1 cellular context compared by ENCODE assay signal in the genomic region with DNA sequence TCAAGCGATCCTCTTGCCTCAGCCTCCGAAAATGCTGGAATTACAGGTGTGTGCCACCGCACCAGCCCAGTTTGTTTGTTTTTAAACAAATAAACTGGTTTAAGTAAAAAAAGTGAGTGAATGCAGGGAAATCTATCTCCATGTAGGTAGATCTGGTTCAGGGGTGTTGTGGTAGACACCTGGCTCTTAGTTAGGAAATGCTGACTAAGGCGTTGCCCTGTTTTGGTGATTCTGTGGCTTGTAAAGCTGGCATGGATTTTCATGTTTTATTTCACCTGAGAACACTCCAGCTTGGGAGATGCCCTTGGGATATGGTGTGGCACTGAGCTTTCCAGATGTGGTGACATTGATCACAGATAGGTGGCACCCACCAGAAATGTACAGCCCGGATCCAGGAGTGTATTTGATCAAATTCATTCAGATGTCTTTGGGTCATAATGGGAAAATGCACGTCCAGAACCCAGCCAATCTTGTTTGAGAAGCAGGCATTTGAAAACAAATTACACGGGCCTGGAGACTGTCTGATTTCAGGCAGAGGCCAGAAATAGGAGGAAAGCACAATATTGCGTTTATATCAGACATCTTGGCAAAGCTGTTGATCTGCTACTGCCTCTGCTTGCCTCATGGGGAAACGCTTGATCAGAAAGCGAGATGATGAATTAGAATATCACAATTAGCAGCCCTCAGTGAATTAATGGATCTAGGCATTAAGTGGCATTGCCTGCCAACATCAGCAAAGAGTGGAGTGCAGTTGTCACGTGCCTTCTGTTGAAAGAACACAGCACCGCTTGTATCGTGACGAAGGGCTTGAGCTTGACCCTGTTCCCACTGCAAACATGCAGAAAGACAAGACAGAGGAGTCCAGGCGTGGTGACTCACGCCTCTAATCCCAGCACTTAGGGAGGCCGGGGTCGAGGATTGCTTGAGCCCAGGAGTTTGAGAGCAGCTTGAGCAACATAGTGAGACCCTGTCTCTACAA.
TF ChIP-seq lines count a peak whose summit lies in the region.

No MANE protein-coding gene starts in this region.

TF ChIP-seq in HepG2, 621 proteins besides CTCF, POLR2A, EP300 and RAD21 (continued from another document):
- TF ChIP-seq, protein P1, sequence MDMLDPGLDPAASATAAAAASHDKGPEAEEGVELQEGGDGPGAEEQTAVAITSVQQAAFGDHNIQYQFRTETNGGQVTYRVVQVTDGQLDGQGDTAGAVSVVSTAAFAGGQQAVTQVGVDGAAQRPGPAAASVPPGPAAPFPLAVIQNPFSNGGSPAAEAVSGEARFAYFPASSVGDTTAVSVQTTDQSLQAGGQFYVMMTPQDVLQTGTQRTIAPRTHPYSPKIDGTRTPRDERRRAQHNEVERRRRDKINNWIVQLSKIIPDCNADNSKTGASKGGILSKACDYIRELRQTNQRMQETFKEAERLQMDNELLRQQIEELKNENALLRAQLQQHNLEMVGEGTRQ (IDR thresholded peaks at IDR 0.05; ENCODE audit: low read depth, low read length): peak; percentile 78
- TF ChIP-seq, protein P1 (CRISPR knock-in tag; IDR thresholded peaks at IDR 0.05; ENCODE audit: borderline replicate concordance): peak; percentile 63; the same call in 1 of the 2 replicates
- TF ChIP-seq SETDB1 (CRISPR knock-in tag; IDR thresholded peaks at IDR 0.05; ENCODE audit: borderline replicate concordance): no peak
- TF ChIP-seq, protein P2, sequence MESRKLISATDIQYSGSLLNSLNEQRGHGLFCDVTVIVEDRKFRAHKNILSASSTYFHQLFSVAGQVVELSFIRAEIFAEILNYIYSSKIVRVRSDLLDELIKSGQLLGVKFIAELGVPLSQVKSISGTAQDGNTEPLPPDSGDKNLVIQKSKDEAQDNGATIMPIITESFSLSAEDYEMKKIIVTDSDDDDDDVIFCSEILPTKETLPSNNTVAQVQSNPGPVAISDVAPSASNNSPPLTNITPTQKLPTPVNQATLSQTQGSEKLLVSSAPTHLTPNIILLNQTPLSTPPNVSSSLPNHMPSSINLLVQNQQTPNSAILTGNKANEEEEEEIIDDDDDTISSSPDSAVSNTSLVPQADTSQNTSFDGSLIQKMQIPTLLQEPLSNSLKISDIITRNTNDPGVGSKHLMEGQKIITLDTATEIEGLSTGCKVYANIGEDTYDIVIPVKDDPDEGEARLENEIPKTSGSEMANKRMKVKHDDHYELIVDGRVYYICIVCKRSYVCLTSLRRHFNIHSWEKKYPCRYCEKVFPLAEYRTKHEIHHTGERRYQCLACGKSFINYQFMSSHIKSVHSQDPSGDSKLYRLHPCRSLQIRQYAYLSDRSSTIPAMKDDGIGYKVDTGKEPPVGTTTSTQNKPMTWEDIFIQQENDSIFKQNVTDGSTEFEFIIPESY (CRISPR knock-in tag; IDR thresholded peaks at IDR 0.05): no peak
- TF ChIP-seq PCBP2 (optimal IDR thresholded peaks at IDR 0.05; ENCODE audit: low read depth, low read length, poor library complexity, severe bottlenecking): no peak
- TF ChIP-seq MAFF (IDR thresholded peaks at IDR 0.05; ENCODE audit: low read depth, low read length): peak; percentile 72
- no peak for TF ChIP-seq NFYB (CRISPR knock-in tag; IDR thresholded peaks at IDR 0.05)
- no peak for TF ChIP-seq ZNF788 (CRISPR knock-in tag; IDR thresholded peaks at IDR 0.05; ENCODE audit: borderline replicate concordance)
- no peak for TF ChIP-seq FOXA1 (IDR thresholded peaks at IDR 0.05)
- TF ChIP-seq FOXA1 (CRISPR knock-in tag; IDR thresholded peaks at IDR 0.05): peak; percentile 49; the same call in 1 of the 2 replicates
- TF ChIP-seq, protein P3, sequence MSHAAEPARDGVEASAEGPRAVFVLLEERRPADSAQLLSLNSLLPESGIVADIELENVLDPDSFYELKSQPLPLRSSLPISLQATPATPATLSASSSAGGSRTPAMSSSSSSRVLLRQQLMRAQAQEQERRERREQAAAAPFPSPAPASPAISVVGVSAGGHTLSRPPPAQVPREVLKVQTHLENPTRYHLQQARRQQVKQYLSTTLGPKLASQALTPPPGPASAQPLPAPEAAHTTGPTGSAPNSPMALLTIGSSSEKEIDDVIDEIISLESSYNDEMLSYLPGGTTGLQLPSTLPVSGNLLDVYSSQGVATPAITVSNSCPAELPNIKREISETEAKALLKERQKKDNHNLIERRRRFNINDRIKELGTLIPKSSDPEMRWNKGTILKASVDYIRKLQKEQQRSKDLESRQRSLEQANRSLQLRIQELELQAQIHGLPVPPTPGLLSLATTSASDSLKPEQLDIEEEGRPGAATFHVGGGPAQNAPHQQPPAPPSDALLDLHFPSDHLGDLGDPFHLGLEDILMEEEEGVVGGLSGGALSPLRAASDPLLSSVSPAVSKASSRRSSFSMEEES (CRISPR knock-in tag; IDR thresholded peaks at IDR 0.05): peak; percentile 27; the same call in 1 of the 2 replicates
- TF ChIP-seq, protein P4, sequence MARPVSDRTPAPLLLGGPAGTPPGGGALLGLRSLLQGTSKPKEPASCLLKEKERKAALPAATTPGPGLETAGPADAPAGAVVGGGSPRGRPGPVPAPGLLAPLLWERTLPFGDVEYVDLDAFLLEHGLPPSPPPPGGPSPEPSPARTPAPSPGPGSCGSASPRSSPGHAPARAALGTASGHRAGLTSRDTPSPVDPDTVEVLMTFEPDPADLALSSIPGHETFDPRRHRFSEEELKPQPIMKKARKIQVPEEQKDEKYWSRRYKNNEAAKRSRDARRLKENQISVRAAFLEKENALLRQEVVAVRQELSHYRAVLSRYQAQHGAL (CRISPR knock-in tag; IDR thresholded peaks at IDR 0.05; ENCODE audit: not compliant biosample characterization): no peak
- TF ChIP-seq, protein P5, sequence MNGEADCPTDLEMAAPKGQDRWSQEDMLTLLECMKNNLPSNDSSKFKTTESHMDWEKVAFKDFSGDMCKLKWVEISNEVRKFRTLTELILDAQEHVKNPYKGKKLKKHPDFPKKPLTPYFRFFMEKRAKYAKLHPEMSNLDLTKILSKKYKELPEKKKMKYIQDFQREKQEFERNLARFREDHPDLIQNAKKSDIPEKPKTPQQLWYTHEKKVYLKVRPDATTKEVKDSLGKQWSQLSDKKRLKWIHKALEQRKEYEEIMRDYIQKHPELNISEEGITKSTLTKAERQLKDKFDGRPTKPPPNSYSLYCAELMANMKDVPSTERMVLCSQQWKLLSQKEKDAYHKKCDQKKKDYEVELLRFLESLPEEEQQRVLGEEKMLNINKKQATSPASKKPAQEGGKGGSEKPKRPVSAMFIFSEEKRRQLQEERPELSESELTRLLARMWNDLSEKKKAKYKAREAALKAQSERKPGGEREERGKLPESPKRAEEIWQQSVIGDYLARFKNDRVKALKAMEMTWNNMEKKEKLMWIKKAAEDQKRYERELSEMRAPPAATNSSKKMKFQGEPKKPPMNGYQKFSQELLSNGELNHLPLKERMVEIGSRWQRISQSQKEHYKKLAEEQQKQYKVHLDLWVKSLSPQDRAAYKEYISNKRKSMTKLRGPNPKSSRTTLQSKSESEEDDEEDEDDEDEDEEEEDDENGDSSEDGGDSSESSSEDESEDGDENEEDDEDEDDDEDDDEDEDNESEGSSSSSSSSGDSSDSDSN (CRISPR knock-in tag; IDR thresholded peaks at IDR 0.05): 0 out of 2 replicates have a peak, but pooled peaks have one; percentile 30
- TF ChIP-seq, protein P6, sequence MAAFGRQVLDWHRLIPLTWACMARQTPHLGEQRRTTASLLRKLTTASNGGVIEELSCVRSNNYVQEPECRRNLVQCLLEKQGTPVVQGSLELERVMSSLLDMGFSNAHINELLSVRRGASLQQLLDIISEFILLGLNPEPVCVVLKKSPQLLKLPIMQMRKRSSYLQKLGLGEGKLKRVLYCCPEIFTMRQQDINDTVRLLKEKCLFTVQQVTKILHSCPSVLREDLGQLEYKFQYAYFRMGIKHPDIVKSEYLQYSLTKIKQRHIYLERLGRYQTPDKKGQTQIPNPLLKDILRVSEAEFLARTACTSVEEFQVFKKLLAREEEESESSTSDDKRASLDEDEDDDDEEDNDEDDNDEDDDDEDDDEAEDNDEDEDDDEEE (CRISPR knock-in tag; IDR thresholded peaks at IDR 0.05): peak; percentile 57; the same call in 1 of the 2 replicates
- no peak for TF ChIP-seq ZSCAN31 (CRISPR knock-in tag; IDR thresholded peaks at IDR 0.05; ENCODE audit: low read depth)
- peak; percentile 30; the same call in 1 of the 2 replicates for TF ChIP-seq PITX1 (CRISPR knock-in tag; IDR thresholded peaks at IDR 0.05)
- no peak for TF ChIP-seq ZFP62 (CRISPR knock-in tag; IDR thresholded peaks at IDR 0.05)
- no peak for TF ChIP-seq RELA (CRISPR knock-in tag; IDR thresholded peaks at IDR 0.05)
- no peak for TF ChIP-seq FOXK1 (CRISPR knock-in tag; IDR thresholded peaks at IDR 0.05; ENCODE audit: borderline replicate concordance, low read depth)
- no peak for TF ChIP-seq NCOR1 (IDR thresholded peaks at IDR 0.05; ENCODE audit: borderline replicate concordance, low read length)
- TF ChIP-seq KMT2A (CRISPR knock-in tag; IDR thresholded peaks at IDR 0.05): no peak
- TF ChIP-seq, protein P7, sequence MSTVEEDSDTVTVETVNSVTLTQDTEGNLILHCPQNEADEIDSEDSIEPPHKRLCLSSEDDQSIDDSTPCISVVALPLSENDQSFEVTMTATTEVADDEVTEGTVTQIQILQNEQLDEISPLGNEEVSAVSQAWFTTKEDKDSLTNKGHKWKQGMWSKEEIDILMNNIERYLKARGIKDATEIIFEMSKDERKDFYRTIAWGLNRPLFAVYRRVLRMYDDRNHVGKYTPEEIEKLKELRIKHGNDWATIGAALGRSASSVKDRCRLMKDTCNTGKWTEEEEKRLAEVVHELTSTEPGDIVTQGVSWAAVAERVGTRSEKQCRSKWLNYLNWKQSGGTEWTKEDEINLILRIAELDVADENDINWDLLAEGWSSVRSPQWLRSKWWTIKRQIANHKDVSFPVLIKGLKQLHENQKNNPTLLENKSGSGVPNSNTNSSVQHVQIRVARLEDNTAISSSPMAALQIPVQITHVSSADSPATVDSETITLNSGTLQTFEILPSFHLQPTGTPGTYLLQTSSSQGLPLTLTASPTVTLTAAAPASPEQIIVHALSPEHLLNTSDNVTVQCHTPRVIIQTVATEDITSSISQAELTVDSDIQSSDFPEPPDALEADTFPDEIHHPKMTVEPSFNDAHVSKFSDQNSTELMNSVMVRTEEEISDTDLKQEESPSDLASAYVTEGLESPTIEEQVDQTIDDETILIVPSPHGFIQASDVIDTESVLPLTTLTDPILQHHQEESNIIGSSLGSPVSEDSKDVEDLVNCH (CRISPR knock-in tag; IDR thresholded peaks at IDR 0.05): no peak
- no peak for TF ChIP-seq REPIN1 (CRISPR knock-in tag; IDR thresholded peaks at IDR 0.05; ENCODE audit: borderline replicate concordance, low read depth)
- TF ChIP-seq, protein P8, sequence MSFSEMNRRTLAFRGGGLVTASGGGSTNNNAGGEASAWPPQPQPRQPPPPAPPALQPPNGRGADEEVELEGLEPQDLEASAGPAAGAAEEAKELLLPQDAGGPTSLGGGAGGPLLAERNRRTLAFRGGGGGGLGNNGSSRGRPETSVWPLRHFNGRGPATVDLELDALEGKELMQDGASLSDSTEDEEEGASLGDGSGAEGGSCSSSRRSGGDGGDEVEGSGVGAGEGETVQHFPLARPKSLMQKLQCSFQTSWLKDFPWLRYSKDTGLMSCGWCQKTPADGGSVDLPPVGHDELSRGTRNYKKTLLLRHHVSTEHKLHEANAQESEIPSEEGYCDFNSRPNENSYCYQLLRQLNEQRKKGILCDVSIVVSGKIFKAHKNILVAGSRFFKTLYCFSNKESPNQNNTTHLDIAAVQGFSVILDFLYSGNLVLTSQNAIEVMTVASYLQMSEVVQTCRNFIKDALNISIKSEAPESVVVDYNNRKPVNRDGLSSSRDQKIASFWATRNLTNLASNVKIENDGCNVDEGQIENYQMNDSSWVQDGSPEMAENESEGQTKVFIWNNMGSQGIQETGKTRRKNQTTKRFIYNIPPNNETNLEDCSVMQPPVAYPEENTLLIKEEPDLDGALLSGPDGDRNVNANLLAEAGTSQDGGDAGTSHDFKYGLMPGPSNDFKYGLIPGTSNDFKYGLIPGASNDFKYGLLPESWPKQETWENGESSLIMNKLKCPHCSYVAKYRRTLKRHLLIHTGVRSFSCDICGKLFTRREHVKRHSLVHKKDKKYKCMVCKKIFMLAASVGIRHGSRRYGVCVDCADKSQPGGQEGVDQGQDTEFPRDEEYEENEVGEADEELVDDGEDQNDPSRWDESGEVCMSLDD (CRISPR knock-in tag; IDR thresholded peaks at IDR 0.05; ENCODE audit: borderline replicate concordance): no peak
